ENCODE assay signal across 2 cellular contexts in genomic region chr1:44050261-44050660, GRCh38.
TF ChIP-seq lines count a peak whose summit lies in the region.

No MANE protein-coding gene starts in this region.

TF ChIP-seq in A549, 52 proteins besides CTCF, POLR2A, EP300 and RAD21 (continued from another document):
- TF ChIP-seq REST (IDR thresholded peaks at IDR 0.05), result no peak
- no peak for TF ChIP-seq FOXS1 (CRISPR knock-in tag; IDR thresholded peaks at IDR 0.05)
- no peak for TF ChIP-seq HOXB13 (CRISPR knock-in tag; IDR thresholded peaks at IDR 0.05; ENCODE audit: low read depth)
- no peak for TF ChIP-seq SREBF2 (IDR thresholded peaks at IDR 0.05)
- no peak for TF ChIP-seq HEYL (CRISPR knock-in tag; IDR thresholded peaks at IDR 0.05)
- TF ChIP-seq EHMT2 (IDR thresholded peaks at IDR 0.05; ENCODE audit: low read depth), result no peak
- no peak for TF ChIP-seq RNF2 (IDR thresholded peaks at IDR 0.05; ENCODE audit: borderline replicate concordance, low read depth)

TF ChIP-seq in SK-N-SH, 30 proteins besides CTCF, POLR2A, EP300 and RAD21 (continued from another document):
- TF ChIP-seq REST (IDR thresholded peaks at IDR 0.05; ENCODE audit: low read depth, low read length) (no peak), NRF1 (IDR thresholded peaks at IDR 0.05; ENCODE audit: low read depth, low read length) (no peak), GATA2 (CRISPR knock-in tag; IDR thresholded peaks at IDR 0.05) (no peak)
